17 cellular contexts compared by ENCODE assay signal in the genomic region with DNA sequence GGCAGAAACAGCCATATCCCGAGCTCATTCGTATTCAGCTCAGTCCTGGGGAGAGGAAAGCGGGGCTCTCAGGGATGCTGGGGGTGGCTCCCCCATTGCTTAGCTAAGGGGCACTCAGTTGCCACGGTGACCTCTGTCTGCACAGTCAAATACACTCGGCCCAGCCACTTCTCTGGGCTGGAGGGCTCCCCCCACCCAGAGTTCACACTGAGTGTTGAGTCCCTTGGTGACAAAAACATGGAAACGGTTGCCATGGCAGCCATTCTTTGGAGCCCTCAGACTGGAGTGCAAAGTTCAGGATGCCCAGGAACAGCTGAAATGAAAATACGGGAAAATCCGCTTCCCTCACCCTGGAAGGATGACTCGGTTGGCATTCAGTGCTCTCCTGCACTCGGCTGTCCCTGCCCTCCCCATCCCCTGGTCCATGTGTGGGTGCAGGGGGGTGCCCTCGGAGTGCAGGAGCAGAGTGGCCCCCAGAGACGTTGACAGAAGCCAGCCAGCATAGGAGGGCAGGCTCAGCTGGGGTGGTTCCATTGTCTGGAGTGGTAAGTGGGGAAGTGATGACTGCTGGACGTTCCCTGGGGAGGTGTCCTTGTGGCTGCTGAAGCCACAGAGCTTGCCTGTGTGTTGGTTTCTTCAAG.
DNase-seq lines count a peak whose midpoint lies in the region; ATAC-seq and TF ChIP-seq lines count a peak whose summit lies in the region.
"Had no signal": no experiment of that assay in that cellular context is flagged by ENCODE, and none has a peak within 500 bp of the region (broad histone marks: within the 10 kb centered on the region; RNA-seq: fewer than 3 reads in every experiment).

No MANE protein-coding gene starts in this region.

- no peak overlapping the region for H3K4me3 ChIP-seq in gastroesophageal sphincter
- H3K4me3 ChIP-seq: cardiac muscle cell, psoas muscle, thyroid gland had no signal

- TF ChIP-seq CTCF in gastroesophageal sphincter (IDR thresholded peaks at IDR 0.05): no peak

- no peak for TF ChIP-seq EP300 in gastroesophageal sphincter (IDR thresholded peaks at IDR 0.05)

- no peak for TF ChIP-seq POLR2A in gastroesophageal sphincter (IDR thresholded peaks at IDR 0.05)

- peak; percentile 9 for DNase-seq in M059J (ENCODE audit: low read depth)
- peak; percentile 1 for DNase-seq in NCI-H69 (lab: John Stamatoyannopoulos, UW)
- DNase-seq in retina: peak; percentile 78
- no peak for DNase-seq in GDM1 (lab: John Stamatoyannopoulos, UW)
- DNase-seq: activated CD8-positive, alpha-beta memory T cell treated with anti-CD3 and anti-CD28 coated beads, Interleukin-2, amount 50 U/mL, for 4 hours; CD4-positive, alpha-beta memory T cell; MM.1S; NCI-H510A; psoas muscle; stimulated activated CD4-positive, alpha-beta T cell treated with anti-CD3 and anti-CD28 coated beads, Interleukin-1b, Interleukin-23, amount 100 ng/mL, for 48 hours; thyroid gland; WERI-Rb-1 had no signal

- no peaks in the 10 kb centered on the region for H3K9me3 ChIP-seq in gastroesophageal sphincter
- H3K9me3 ChIP-seq: psoas muscle, thyroid gland had no signal

- WGBS in gastroesophageal sphincter (ENCODE audit: low coverage in 1 of 2), 2 donors: 60 to 100% methylated on average over 1 of the region's 13 CpGs

- ATAC-seq in gastroesophageal sphincter (no peak), GM19455 (IDR thresholded peaks at IDR 0.05; ENCODE audit: unreplicated experiment) (no peak), HG02973 (IDR thresholded peaks at IDR 0.05; ENCODE audit: unreplicated experiment) (no peak)
- ATAC-seq: activated naive CD4-positive, alpha-beta T cell treated with anti-CD3 and anti-CD28 coated beads, Interleukin-2, amount 50 U/mL, for 72 hours; psoas muscle had no signal

- H3K36me3 ChIP-seq in gastroesophageal sphincter: no peaks in the 10 kb centered on the region
- H3K36me3 ChIP-seq: cardiac muscle cell, thyroid gland, WERI-Rb-1 had no signal

- H3K27me3 ChIP-seq in gastroesophageal sphincter: no peaks in the 10 kb centered on the region
- H3K27me3 ChIP-seq: thyroid gland had no signal

- peak overlapping the region in 3 of 4 donors; percentile 98 to 100 (median 99) for H3K27ac ChIP-seq in gastroesophageal sphincter
- H3K27ac ChIP-seq: cardiac muscle cell, psoas muscle, thyroid gland, WERI-Rb-1 had no signal

- peaks cover 0 to 72% (median 36%) of the 10 kb centered on the region in 3 donors for H3K4me1 ChIP-seq in gastroesophageal sphincter
